In genomic region chr3:195732951-195733350, GRCh38 we compare ENCODE assay signal across 15 cellular contexts.
"Had no signal": no experiment of that assay in that cellular context is flagged by ENCODE, and none has a peak within 500 bp of the region (broad histone marks: within the 10 kb centered on the region; RNA-seq: fewer than 3 reads in every experiment).

No MANE protein-coding gene starts in this region.

- H3K27me3 ChIP-seq: suprapubic skin had no signal

- H3K9me3 Mint-ChIP-seq: activated naive CD8-positive, alpha-beta T cell treated with anti-CD3 and anti-CD28 coated beads for 36 hours; activated T-cell treated with anti-CD3 and anti-CD28 coated beads, Interleukin-2, amount 50 U/mL, for 4 hours; naive B cell; type B pancreatic cell had no signal

- H3K36me3 ChIP-seq: suprapubic skin had no signal

- H3K9me3 ChIP-seq: suprapubic skin had no signal

- H3K4me1 Mint-ChIP-seq: activated naive CD8-positive, alpha-beta T cell treated with anti-CD3 and anti-CD28 coated beads for 36 hours; naive B cell had no signal

- H3K36me3 Mint-ChIP-seq: activated naive CD8-positive, alpha-beta T cell treated with anti-CD3 and anti-CD28 coated beads for 36 hours; type B pancreatic cell had no signal

- H3K4me1 ChIP-seq: suprapubic skin had no signal

- H3K27me3 Mint-ChIP-seq: activated naive CD8-positive, alpha-beta T cell treated with anti-CD3 and anti-CD28 coated beads for 36 hours; naive B cell; T-helper 17 cell; type B pancreatic cell had no signal

- H3K4me3 Mint-ChIP-seq: activated naive CD8-positive, alpha-beta T cell treated with anti-CD3 and anti-CD28 coated beads for 36 hours; activated T-cell treated with anti-CD3 and anti-CD28 coated beads, Interleukin-2, amount 50 U/mL, for 4 hours; naive B cell; T-helper 17 cell; type B pancreatic cell had no signal

- DNase-seq: activated CD4-positive, alpha-beta T cell treated with anti-CD3 and anti-CD28 coated beads, Interleukin-2, amount 50 U/mL, for 4 hours; activated gamma-delta T cell treated with Interleukin-2 at 50 U/mL for 16 hours; activated naive CD8-positive, alpha-beta T cell treated with anti-CD3 and anti-CD28 coated beads for 36 hours; activated T-cell treated with anti-CD3 and anti-CD28 coated beads, Interleukin-2, amount 50 U/mL, for 4 hours; anterior cingulate cortex; naive B cell; nucleus accumbens; stimulated activated CD4-positive, alpha-beta T cell treated with anti-CD3 and anti-CD28 coated beads, Interleukin-4, amount 100 ng/mL, for 1 hour; stimulated activated CD8-positive, alpha-beta memory T cell treated with anti-CD3 and anti-CD28 coated beads, Interleukin-4, amount 100 ng/mL, for 48 hours; stimulated activated naive CD8-positive, alpha-beta T cell treated with anti-CD3 and anti-CD28 coated beads, Interleukin-15, Interleukin-2, amounts not matched to agents 100 U/mL and 50 U/mL, for 24 hours; T-helper 17 cell had no signal

- ATAC-seq: activated T-cell treated with anti-CD3 and anti-CD28 coated beads, Interleukin-2, amount 50 U/mL, for 4 hours; esophagus mucosa; stimulated activated naive CD8-positive, alpha-beta T cell treated with anti-CD3 and anti-CD28 coated beads, Interleukin-15, Interleukin-2, amounts not matched to agents 100 U/mL and 50 U/mL, for 24 hours; T-helper 17 cell had no signal

- H3K4me3 ChIP-seq: suprapubic skin had no signal

- H3K27ac Mint-ChIP-seq: activated naive CD8-positive, alpha-beta T cell treated with anti-CD3 and anti-CD28 coated beads for 36 hours; progenitor cell of endocrine pancreas; T-helper 17 cell; type B pancreatic cell had no signal

- H3K27ac ChIP-seq: suprapubic skin had no signal
